In genomic region chr22:36770116-36770945, GRCh38 we compare ENCODE assay signal across 1 cellular context.
TF ChIP-seq lines count a peak whose summit lies in the region.

No MANE protein-coding gene starts in this region.

TF ChIP-seq in H1, 55 proteins besides CTCF, POLR2A, EP300 and RAD21:
- TF ChIP-seq TEAD4 (IDR thresholded peaks at IDR 0.05; ENCODE audit: low read depth, low read length) (peak; percentile 10; the same call in 1 of the 2 replicates), POLR2AphosphoS5 (IDR thresholded peaks at IDR 0.05; ENCODE audit: low read depth, low read length) (0 out of 2 replicates have a peak, but pooled peaks have one; percentile 24), GTF2F1 (IDR thresholded peaks at IDR 0.05; ENCODE audit: borderline replicate concordance, low read depth, low read length) (no peak)
